ENCODE assay signal across 8 cellular contexts in genomic region chr2:27663160-27663462, GRCh38. TPM values are rescaled to one million over a fixed set of nuclear protein-coding genes. Genes with fewer than 3 reads are reported as not detected.
A peak's percentile ranks its signal among the peaks of the same experiment; 100 is the strongest.
DNase-seq lines count a peak whose midpoint lies in the region; ATAC-seq and TF ChIP-seq lines count a peak whose summit lies in the region.

No MANE protein-coding gene starts in this region.

- H3K9me3 Mint-ChIP-seq in T-helper 2 cell treated with Interferon-gamma antibody and Interleukin-4, amounts not matched to agents 5 μg/mL and 100 μg/mL, for 36 hours, result no peaks in the 10 kb centered on the region
- H3K9me3 Mint-ChIP-seq in glutamatergic neuron (ENCODE audit: unreplicated experiment), result peaks cover 2% of the 10 kb centered on the region

- H3K27ac Mint-ChIP-seq in T-helper 2 cell treated with Interferon-gamma antibody and Interleukin-4, amounts not matched to agents 5 μg/mL and 100 μg/mL, for 36 hours, result peak overlapping the region; percentile 99
- peak overlapping the region; percentile 100 for H3K27ac Mint-ChIP-seq in glutamatergic neuron (ENCODE audit: unreplicated experiment)

- peak overlapping the region; percentile 98 for H3K4me3 Mint-ChIP-seq in T-helper 2 cell treated with Interferon-gamma antibody and Interleukin-4, amounts not matched to agents 5 μg/mL and 100 μg/mL, for 36 hours
- peak overlapping the region; percentile 100 for H3K4me3 Mint-ChIP-seq in glutamatergic neuron (ENCODE audit: unreplicated experiment)

- intact Hi-C loops in sciatic nerve (cut with DNase I), result no loop called here

- H3K4me1 Mint-ChIP-seq in T-helper 2 cell treated with Interferon-gamma antibody and Interleukin-4, amounts not matched to agents 5 μg/mL and 100 μg/mL, for 36 hours (ENCODE audit: low read depth), result peaks cover 33% of the 10 kb centered on the region
- H3K4me1 Mint-ChIP-seq in glutamatergic neuron (ENCODE audit: low read depth, unreplicated experiment), result peaks cover 10% of the 10 kb centered on the region

- no peaks in the 10 kb centered on the region for H3K27me3 Mint-ChIP-seq in T-helper 2 cell treated with Interferon-gamma antibody and Interleukin-4, amounts not matched to agents 5 μg/mL and 100 μg/mL, for 36 hours (ENCODE audit: low read depth)
- H3K27me3 Mint-ChIP-seq in glutamatergic neuron (ENCODE audit: unreplicated experiment), result peaks cover 4% of the 10 kb centered on the region

- peak; percentile 94 for ATAC-seq in sciatic nerve
- ATAC-seq in GM19351 (IDR thresholded peaks at IDR 0.05; ENCODE audit: unreplicated experiment), result no peak
- ATAC-seq in HG03457 (IDR thresholded peaks at IDR 0.05; ENCODE audit: unreplicated experiment), result no peak

- TF ChIP-seq CTCF in C4-2B (conservative IDR thresholded peaks at IDR 0.05) (no peak), HFF-Myc (IDR thresholded peaks at IDR 0.05; ENCODE audit: low read depth, low read length, missing control alignments) (no peak), glutamatergic neuron (IDR thresholded peaks at IDR 0.05; ENCODE audit: partially characterized antibody, unreplicated experiment) (no peak)

- H3K4me3 ChIP-seq in HFF-Myc (replicated peaks; ENCODE audit: low read depth, low read length), result peak overlapping the region; percentile 92

- DNase-seq in HFF-Myc (ENCODE audit: extremely low read depth, low read depth) (no peak), glutamatergic neuron (peak; percentile 79), sciatic nerve (ENCODE audit: low spot score) (no peak), H4 (ENCODE audit: low spot score) (no peak)
- DNase-seq in T-helper 2 cell treated with Interferon-gamma antibody and Interleukin-4, amounts not matched to agents 5 μg/mL and 100 μg/mL, for 36 hours (ENCODE audit: low spot score), result no peak

- peak overlapping the region; percentile 85 for H3K27ac ChIP-seq in C4-2B

- H3K36me3 Mint-ChIP-seq in T-helper 2 cell treated with Interferon-gamma antibody and Interleukin-4, amounts not matched to agents 5 μg/mL and 100 μg/mL, for 36 hours (ENCODE audit: low read depth), result peaks cover 49% of the 10 kb centered on the region
- no peaks in the 10 kb centered on the region for H3K36me3 Mint-ChIP-seq in glutamatergic neuron (ENCODE audit: unreplicated experiment)

RNA-seq across cellular contexts. Expression of gene SUPT7L, which starts 0.3 kb away (rescaled TPM):
- 47.4 TPM for total RNA-seq in glutamatergic neuron (ENCODE audit: unreplicated experiment)
- total RNA-seq in sciatic nerve, result 30.8 TPM
- total RNA-seq in H4 (2014; rRNA removed; shearing (Covaris generic)), result 9.1 and 11.8 TPM in 2 replicates

RNA-seq across cellular contexts. Expression of gene SLC4A1AP, which starts 0.6 kb away (rescaled TPM):
- total RNA-seq in glutamatergic neuron (ENCODE audit: unreplicated experiment) (24.7 TPM), sciatic nerve (20.7 TPM)
- total RNA-seq in H4 (2014; rRNA removed; shearing (Covaris generic)), result 16.6 and 17.4 TPM in 2 replicates

RNA-seq across cellular contexts. Expression of gene GPN1, which starts 34.3 kb away (rescaled TPM):
- total RNA-seq in glutamatergic neuron (ENCODE audit: unreplicated experiment) (37.5 TPM), sciatic nerve (17.9 TPM)
- total RNA-seq in H4 (2014; rRNA removed; shearing (Covaris generic)), result 22.3 and 29.9 TPM in 2 replicates

RNA-seq across cellular contexts. Expression of gene CCDC121, which starts 34.3 kb away (rescaled TPM):
- 5.3 TPM for total RNA-seq in glutamatergic neuron (ENCODE audit: unreplicated experiment)
- 7.6 TPM for total RNA-seq in sciatic nerve
- 1.5 and 1.9 TPM in 2 replicates for total RNA-seq in H4 (2014; rRNA removed; shearing (Covaris generic))
